16 cellular contexts compared by ENCODE assay signal in the genomic region with DNA sequence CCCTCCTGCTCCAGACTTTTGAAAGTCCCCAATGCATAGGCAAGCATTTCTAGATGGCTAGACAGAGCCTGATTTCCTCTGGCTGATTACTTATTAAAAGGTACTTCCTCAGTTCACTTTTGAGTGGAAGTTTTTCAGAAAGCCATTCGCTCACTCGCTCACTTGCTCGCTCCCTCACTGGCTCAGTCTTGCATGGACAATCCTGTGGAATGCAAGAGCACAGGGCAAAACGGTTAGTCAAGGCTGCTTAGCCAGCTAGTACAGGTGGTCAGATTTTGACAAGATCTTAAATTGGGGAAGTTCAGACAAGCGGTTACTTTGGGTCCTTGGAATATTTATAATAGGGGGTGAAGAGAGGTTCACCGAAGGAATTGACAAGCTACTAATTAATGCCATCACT.
"Had no signal": no experiment of that assay in that cellular context is flagged by ENCODE, and none has a peak within 500 bp of the region (broad histone marks: within the 10 kb centered on the region; RNA-seq: fewer than 3 reads in every experiment).

No MANE protein-coding gene starts in this region.

- H3K27ac ChIP-seq: dorsolateral prefrontal cortex, esophagus squamous epithelium, psoas muscle had no signal

- H3K4me1 Mint-ChIP-seq: activated naive CD4-positive, alpha-beta T cell treated with anti-CD3 and anti-CD28 coated beads, Interleukin-2, amount 50 U/mL, for 24 hours had no signal

- H3K36me3 ChIP-seq: esophagus squamous epithelium had no signal

- H3K4me3 Mint-ChIP-seq: activated naive CD4-positive, alpha-beta T cell treated with anti-CD3 and anti-CD28 coated beads, Interleukin-2, amount 50 U/mL, for 24 hours had no signal

- H3K4me3 ChIP-seq: dorsolateral prefrontal cortex, esophagus squamous epithelium, psoas muscle had no signal

- H3K27ac Mint-ChIP-seq: activated naive CD4-positive, alpha-beta T cell treated with anti-CD3 and anti-CD28 coated beads, Interleukin-2, amount 50 U/mL, for 24 hours had no signal

- H3K27me3 ChIP-seq: esophagus squamous epithelium had no signal

- H3K9me3 Mint-ChIP-seq: activated naive CD4-positive, alpha-beta T cell treated with anti-CD3 and anti-CD28 coated beads, Interleukin-2, amount 50 U/mL, for 24 hours had no signal

- DNase-seq: activated CD4-positive, alpha-beta T cell treated with anti-CD3 and anti-CD28 coated beads, Interleukin-2, amount 50 U/mL, for 1 hour; activated CD4-positive, CD25-positive, alpha-beta regulatory T cell; activated effector memory CD4-positive, alpha-beta T cell treated with Interleukin-2 at 50 U/mL for 16 hours; activated T-cell treated with anti-CD3 and anti-CD28 coated beads, Interleukin-2, amount 50 U/mL, for 1 hour; dorsolateral prefrontal cortex; esophagus squamous epithelium; foreskin fibroblast; occipital lobe; psoas muscle; stimulated activated CD4-positive, alpha-beta T cell treated with anti-CD3 and anti-CD28 coated beads, Interleukin-4, amount 100 ng/mL, for 1 hour; stimulated activated CD8-positive, alpha-beta memory T cell treated with anti-CD3 and anti-CD28 coated beads, Interleukin-4, amount 100 ng/mL, for 48 hours; stimulated activated naive CD8-positive, alpha-beta T cell treated with anti-CD3 and anti-CD28 coated beads, Interleukin-15, Interleukin-2, amounts not matched to agents 100 U/mL and 50 U/mL, for 24 hours; T-helper 2 cell had no signal

- H3K36me3 Mint-ChIP-seq: activated naive CD4-positive, alpha-beta T cell treated with anti-CD3 and anti-CD28 coated beads, Interleukin-2, amount 50 U/mL, for 24 hours had no signal

- FAIRE-seq: endometrium, TTC549 had no signal

- H3K9me3 ChIP-seq: esophagus squamous epithelium, psoas muscle had no signal
